Comparison of ENCODE assay signal across 17 cellular contexts in genomic region chr12:12683725-12684124, GRCh38. TPM values are rescaled to one million over a fixed set of nuclear protein-coding genes. Genes with fewer than 3 reads are reported as not detected.
DNase-seq lines count a peak whose midpoint lies in the region; ATAC-seq, FAIRE-seq and TF ChIP-seq lines count a peak whose summit lies in the region.
"Had no signal": no experiment of that assay in that cellular context is flagged by ENCODE, and none has a peak within 500 bp of the region (broad histone marks: within the 10 kb centered on the region; RNA-seq: fewer than 3 reads in every experiment).

No MANE protein-coding gene starts in this region.

- no peak overlapping the region; the same call in 1 of the 2 replicates for H2BK20ac ChIP-seq in H1 (ENCODE audit: low read length)

- WGBS in H1 (ENCODE audit: extremely low coverage in 1 of 2, insufficient coverage in 1 of 2, insufficient read length in 1 of 2, insufficient replicate concordance in 2 of 2, low coverage in 1 of 2, low lambda C conversion rate in 2 of 2, missing lambda C conversion rate in 1 of 2), 2 experiments, result 35% methylated on average over 3 of the region's 3 CpGs; no CpG with 5 or more reads in 1 of the 2 experiments

- peaks cover 5% of the 10 kb centered on the region; the same call in 1 of the 2 replicates for H3K79me1 ChIP-seq in H1 (ENCODE audit: low read depth, low read length)

- H3K4ac ChIP-seq in H1 (replicated peaks; ENCODE audit: insufficient read length, low read depth, low read length), result no peak overlapping the region

- H3K9me3 ChIP-seq in H1 (ENCODE audit: insufficient read depth in 2 of 2, low read depth in 1 of 2, low read length in 1 of 2), result no peaks in the 10 kb centered on the region
- H3K9me3 ChIP-seq: adrenal gland, tibial nerve had no signal

- H4K5ac ChIP-seq in H1 (ENCODE audit: insufficient read length, low read depth, low read length), result peak overlapping the region; percentile 13

- peak overlapping the region; percentile 78 for H3K4me2 ChIP-seq in GM23338
- H3K4me2 ChIP-seq in H1 (ENCODE audit: insufficient read depth in 1 of 2, low read depth in 2 of 2, low read length in 2 of 2), result peak overlapping the region; percentile 82 to 87

- TF ChIP-seq RAD21 in H1 (IDR thresholded peaks at IDR 0.05 in 1 of 2, conservative IDR thresholded peaks at IDR 0.05 in 1 of 2; ENCODE audit: low read depth in 2 of 2, low read length in 2 of 2), result no peak

- peaks cover 14% of the 10 kb centered on the region for H3K4me1 ChIP-seq in GM23338 (ENCODE audit: insufficient read depth)
- H3K4me1 ChIP-seq in H1 (replicated peaks in 1 of 4; ENCODE audit: control insufficient read depth in 3 of 4, insufficient read depth in 4 of 4, low read length in 3 of 4), result peaks cover 5 to 14% (median 7%) of the 10 kb centered on the region in 4 experiments; a peak in 6 of 7 replicates

- peak overlapping the region; percentile 63; the same call in 1 of the 2 replicates for H3K27ac ChIP-seq in GM23338 (ENCODE audit: low read depth)
- H3K27ac ChIP-seq in H1 (ENCODE audit: low read depth, low read length), result peak overlapping the region; percentile 81
- H3K27ac ChIP-seq: epithelial cell of prostate, tibial nerve had no signal

- H3K4me1 Mint-ChIP-seq in GM23338, result peaks cover 36% of the 10 kb centered on the region
- H3K4me1 Mint-ChIP-seq in neural crest cell, result peaks cover 62% of the 10 kb centered on the region

- TF ChIP-seq CTCF in GM23338 (conservative IDR thresholded peaks at IDR 0.05; ENCODE audit: low read depth in 2 of 2) (no peak), H1 (IDR thresholded peaks at IDR 0.05; ENCODE audit: control extremely low read depth in 1 of 3, insufficient read depth in 1 of 3, low read depth in 1 of 3, low read length in 3 of 3) (no peak), neural crest cell (conservative IDR thresholded peaks at IDR 0.05) (no peak)

- H2AK5ac ChIP-seq in H1 (ENCODE audit: low read depth, low read length), result no peak overlapping the region

- H3K14ac ChIP-seq in H1 (ENCODE audit: insufficient read length), result no peak overlapping the region

- H3K4me3 ChIP-seq in GM23338, result peak overlapping the region; percentile 56
- H3K4me3 ChIP-seq in H1 (ENCODE audit: extremely low read depth in 1 of 4, insufficient read depth in 2 of 4, low read depth in 3 of 4, low read length in 4 of 4), result peak overlapping the region; percentile 71 to 87 (median 78)
- H3K4me3 ChIP-seq: adrenal gland had no signal

- no peaks in the 10 kb centered on the region for H3K36me3 Mint-ChIP-seq in GM23338 (ENCODE audit: low read depth)
- H3K36me3 Mint-ChIP-seq in neural crest cell (ENCODE audit: low read depth), result no peaks in the 10 kb centered on the region
- H3K36me3 Mint-ChIP-seq: mesothelial cell of epicardium had no signal

- peak overlapping the region; percentile 57 to 80 (median 78); a peak in 6 of 7 replicates for H3K9ac ChIP-seq in H1 (replicated peaks in 1 of 4; ENCODE audit: extremely low read depth in 1 of 4, low read depth in 3 of 4, low read length in 3 of 4)

- no peak overlapping the region for H4K8ac ChIP-seq in H1 (ENCODE audit: extremely low read depth, insufficient read depth, low read length)

- TF ChIP-seq EP300 in H1 (IDR thresholded peaks at IDR 0.05; ENCODE audit: borderline replicate concordance in 1 of 2, low read depth in 2 of 2, low read length in 2 of 2), result no peak

- no peaks in the 10 kb centered on the region for H4K20me1 ChIP-seq in GM23338 (replicated peaks; ENCODE audit: insufficient read depth)
- H4K20me1 ChIP-seq in H1 (replicated peaks in 1 of 2; ENCODE audit: control insufficient read depth in 1 of 2, insufficient read depth in 2 of 2, low read length in 2 of 2), result peaks cover under 1 to 8% of the 10 kb centered on the region in 2 experiments

- H3K27ac Mint-ChIP-seq in GM23338 (peak overlapping the region; percentile 97; the same call in 1 of the 2 replicates), neural crest cell (ENCODE audit: unreplicated experiment) (peak overlapping the region; percentile 98)
- H3K27ac Mint-ChIP-seq: mesothelial cell of epicardium; T-helper 1 cell treated with Interleukin-12 subunit alpha and Interleukin-12 subunit beta and Interleukin-4 antibody, amounts not matched to agents 30 μg/mL and 1 μg/mL, for 36 hours had no signal

- no peaks in the 10 kb centered on the region; the same call in 1 of the 2 replicates for H3K23me2 ChIP-seq in H1 (ENCODE audit: low read depth, low read length)

- H3K27me3 Mint-ChIP-seq in GM23338 (ENCODE audit: insufficient read depth, low read depth, poor library complexity) (peaks cover 19% of the 10 kb centered on the region), neural crest cell (ENCODE audit: low read depth) (no peaks in the 10 kb centered on the region)

- no peaks in the 10 kb centered on the region for H3K9me2 ChIP-seq in GM23338 (ENCODE audit: insufficient read depth)

- H3K23ac ChIP-seq in H1 (ENCODE audit: insufficient read length), result no peak overlapping the region

- H3K9me3 Mint-ChIP-seq in GM23338 (no peaks in the 10 kb centered on the region), neural crest cell (no peaks in the 10 kb centered on the region)
- H3K9me3 Mint-ChIP-seq: mesothelial cell of epicardium; T-helper 1 cell treated with Interleukin-12 subunit alpha and Interleukin-12 subunit beta and Interleukin-4 antibody, amounts not matched to agents 30 μg/mL and 1 μg/mL, for 36 hours had no signal

- no peak overlapping the region for H3K18ac ChIP-seq in H1 (ENCODE audit: extremely low read depth, low read length)

- no peak overlapping the region for H4K91ac ChIP-seq in H1 (replicated peaks; ENCODE audit: insufficient read length, low read length)

- no peak overlapping the region for H2BK15ac ChIP-seq in H1 (ENCODE audit: low read length)

- H2BK12ac ChIP-seq in H1 (ENCODE audit: low read depth, low read length), result no peak overlapping the region

- TF ChIP-seq POLR2A in H1 (IDR thresholded peaks at IDR 0.05; ENCODE audit: control extremely low read depth in 1 of 2, low read depth in 2 of 2, low read length in 2 of 2), result no peak

- no peak overlapping the region for H2BK5ac ChIP-seq in H1 (ENCODE audit: low read depth, low read length)

- H2AFZ ChIP-seq in GM23338, result no peak overlapping the region
- H2AFZ ChIP-seq in H1 (ENCODE audit: low read length), result no peak overlapping the region

- no peak overlapping the region for H3K56ac ChIP-seq in H1 (replicated peaks; ENCODE audit: insufficient read length, low read depth, low read length)

- DNase-seq in GM23338 (ENCODE audit: low spot score), result peak; percentile 31
- DNase-seq in NCI-H69 (lab: John Stamatoyannopoulos, UW), result peak; percentile 39
- DNase-seq in H1 (ENCODE audit: low read depth in 1 of 2, low spot score in 2 of 2), result peak in 1 of 2 experiments; percentile 38
- DNase-seq in neural crest cell (ENCODE audit: low read depth, low spot score), result no peak
- DNase-seq in COLO668 (lab: John Stamatoyannopoulos, UW; ENCODE audit: unreplicated experiment), result no peak
- no peak for DNase-seq in NCI-H526 treated with DMSO at 0.1 percent for 48 hours (lab: John Stamatoyannopoulos, UW)
- no peak for DNase-seq in stimulated activated CD4-positive, alpha-beta T cell treated with anti-CD3 and anti-CD28 coated beads, Interleukin-2, amount 100 ng/mL, for 24 hours
- DNase-seq: activated CD4-positive, CD25-positive, alpha-beta regulatory T cell treated with anti-CD3 and anti-CD28 coated beads, Interleukin-2, amount 50 U/mL, for 72 hours; activated effector memory CD4-positive, alpha-beta T cell treated with Interleukin-2 at 50 U/mL for 16 hours had no signal

- H3K36me3 ChIP-seq in GM23338 (ENCODE audit: insufficient read depth) (no peaks in the 10 kb centered on the region), H1 (ENCODE audit: control insufficient read depth in 2 of 4, insufficient read depth in 4 of 4, low read length in 3 of 4) (peaks cover 0 to 4% (median 0%) of the 10 kb centered on the region in 4 experiments; a peak in 2 of 8 replicates)
- H3K36me3 ChIP-seq: adrenal gland, tibial nerve had no signal

- peak; percentile 57 for FAIRE-seq in H1 (lab: Jason Lieb, UNC)
- FAIRE-seq: GM18507, HTR-8/SVneo had no signal

- CTCF ChIA-PET in H1 (lab: Charles Lee; ENCODE audit: partially characterized antibody), result interaction anchor here (0.7 to 1.4 kb wide), 3 partner anchors 22 to 30 kb away, joined by 3 to 5 read pairs (median 4); no protein-coding TSS in a partner anchor

- peaks cover 13% of the 10 kb centered on the region for H3K27me3 ChIP-seq in GM23338 (ENCODE audit: insufficient read depth)
- H3K27me3 ChIP-seq in H1 (replicated peaks in 1 of 4; ENCODE audit: control insufficient read depth in 3 of 4, extremely low read depth in 1 of 4, insufficient read depth in 3 of 4, low read length in 3 of 4), result peaks cover 0 to 7% (median 3%) of the 10 kb centered on the region in 4 experiments; a peak in 4 of 7 replicates
- H3K27me3 ChIP-seq: adrenal gland, tibial nerve had no signal

- peak overlapping the region; percentile 92 for H3K4me3 Mint-ChIP-seq in GM23338
- peak overlapping the region; percentile 98 for H3K4me3 Mint-ChIP-seq in neural crest cell
- H3K4me3 Mint-ChIP-seq: mesothelial cell of epicardium; T-helper 1 cell treated with Interleukin-12 subunit alpha and Interleukin-12 subunit beta and Interleukin-4 antibody, amounts not matched to agents 30 μg/mL and 1 μg/mL, for 36 hours had no signal

- 0 out of 2 replicates have a peak, but pooled peaks cover 3% of the 10 kb centered on the region for H3F3A ChIP-seq in GM23338 (replicated peaks; ENCODE audit: low read depth)

- POLR2A ChIA-PET in H1 (lab: Charles Lee; ENCODE audit: partially characterized antibody), result interaction anchor here (1.1 to 3.5 kb wide), 5 partner anchors 11 to 327 kb away, joined by 3 to 16 read pairs (median 6); partner anchors contain the start of gene BORCS5

- H2BK120ac ChIP-seq in H1 (replicated peaks; ENCODE audit: low read depth, low read length), result no peak overlapping the region

- H3K79me2 ChIP-seq in GM23338 (replicated peaks; ENCODE audit: insufficient read depth), result peaks cover 22% of the 10 kb centered on the region
- peaks cover 0 to 33% of the 10 kb centered on the region in 2 experiments; a peak in 2 of 4 replicates for H3K79me2 ChIP-seq in H1 (ENCODE audit: control insufficient read depth in 1 of 2, insufficient read depth in 2 of 2, low read length in 2 of 2)

- ATAC-seq in GM23338 (peak; percentile 18), HG03159 (IDR thresholded peaks at IDR 0.05; ENCODE audit: unreplicated experiment) (no peak)

RNA-seq across cellular contexts. Expression of gene GPR19, which starts 12.3 kb away (rescaled TPM):
- 15.3 and 18.7 TPM in 2 replicates for total RNA-seq in GM23338 (2014; rRNA removed; shearing (Covaris generic))
- 12.1 and 14.3 TPM in 2 replicates for polyA plus RNA-seq in GM23338 (2016; fragmentation: Nextera tagmentation; extraction: Ambion mirVana)
- total RNA-seq in H1 (2021; fragmentation: NEBNext Ultra II Directional; extraction: Animal tissue kit (Norgen Biotek cat#: 25700)), result 17.1 and 19.1 TPM in 2 replicates
- polyA plus RNA-seq in H1 (2011; rRNA removed), result 10.9 and 19.3 TPM in 2 replicates
- 13.2 TPM for polyA plus RNA-seq in H1 (2011; cell fraction: cytosol; rRNA removed)
- 9.3 TPM for polyA plus RNA-seq in H1 (2011; cell fraction: nucleus; rRNA removed)
- 12.8 to 15.4 TPM (median 14.3 TPM) in 4 replicates for polyA plus RNA-seq in H1 (2012, experiment 1 of 2)
- polyA plus RNA-seq in H1 (2012, experiment 2 of 2), result 2.7 TPM
- 20.5 TPM for polyA plus RNA-seq in H1 (2013, experiment 1 of 2)
- polyA plus RNA-seq in H1 (2013, experiment 2 of 2), result 21.2 TPM
- 27.4 and 30.6 TPM in 2 replicates for polyA minus RNA-seq in H1 (2011; rRNA and poly(A)+ RNA removed)
- 6.8 TPM for polyA minus RNA-seq in H1 (2011; cell fraction: cytosol; rRNA and poly(A)+ RNA removed)
- 21.1 TPM for polyA minus RNA-seq in H1 (2011; cell fraction: nucleus; rRNA and poly(A)+ RNA removed)
- 19.1 and 21.8 TPM in 2 replicates for total RNA-seq in neural crest cell

RNA-seq across cellular contexts. Expression of gene CDKN1B, which starts 33.4 kb away (rescaled TPM):
- total RNA-seq in GM23338 (2014; rRNA removed; shearing (Covaris generic)), result 27.9 and 30.6 TPM in 2 replicates
- 9.3 and 9.5 TPM in 2 replicates for polyA plus RNA-seq in GM23338 (2016; fragmentation: Nextera tagmentation; extraction: Ambion mirVana)
- 27.2 and 28.8 TPM in 2 replicates for total RNA-seq in H1 (2021; fragmentation: NEBNext Ultra II Directional; extraction: Animal tissue kit (Norgen Biotek cat#: 25700))
- 6.5 and 9.4 TPM in 2 replicates for polyA plus RNA-seq in H1 (2011; rRNA removed)
- polyA plus RNA-seq in H1 (2011; cell fraction: cytosol; rRNA removed), result 11.1 TPM
- polyA plus RNA-seq in H1 (2011; cell fraction: nucleus; rRNA removed), result 9.4 TPM
- 14.5 to 18.1 TPM (median 17.0 TPM) in 4 replicates for polyA plus RNA-seq in H1 (2012, experiment 1 of 2)
- 8.3 TPM for polyA plus RNA-seq in H1 (2012, experiment 2 of 2)
- 15.1 TPM for polyA plus RNA-seq in H1 (2013, experiment 1 of 2)
- 14.9 TPM for polyA plus RNA-seq in H1 (2013, experiment 2 of 2)
- polyA minus RNA-seq in H1 (2011; rRNA and poly(A)+ RNA removed), result 4.2 and 6.1 TPM in 2 replicates
- 18.7 TPM for polyA minus RNA-seq in H1 (2011; cell fraction: cytosol; rRNA and poly(A)+ RNA removed)
- 11.4 TPM for polyA minus RNA-seq in H1 (2011; cell fraction: nucleus; rRNA and poly(A)+ RNA removed)
- total RNA-seq in neural crest cell, result 47.9 and 52.5 TPM in 2 replicates

Comparison
In these comparisons a context has a peak if more than half of its experiments do, and no peak if none do; other contexts are left out.
1. DNase-seq: peak in GM23338 (single experiment) and NCI-H69 (single experiment); none in neural crest cell (single experiment), COLO668 (single experiment), NCI-H526 treated with DMSO at 0.1 percent for 48 hours (single experiment) and stimulated activated CD4-positive, alpha-beta T cell treated with anti-CD3 and anti-CD28 coated beads, Interleukin-2, amount 100 ng/mL, for 24 hours (0 of 2).